Comparison of ENCODE assay signal across 17 cellular contexts in genomic region chr18:13403786-13404549, GRCh38.
"Had no signal": no experiment of that assay in that cellular context is flagged by ENCODE, and none has a peak within 500 bp of the region (broad histone marks: within the 10 kb centered on the region; RNA-seq: fewer than 3 reads in every experiment).

No MANE protein-coding gene starts in this region.

- H3K4me1 Mint-ChIP-seq: memory B cell; natural killer cell; stimulated activated memory B cell treated with anti-CD40 and anti-IgM and Interleukin-4, amounts not matched to agents 10 μg/mL and 1 μg/mL and 100 μg/mL, for 72 hours had no signal

- H3K4me1 ChIP-seq: prostate gland, right atrium auricular region, tibial nerve, vagina had no signal

- H3K27ac ChIP-seq: neutrophil, prostate gland, right atrium auricular region, thoracic aorta, tibial nerve, vagina had no signal

- H3K4me3 ChIP-seq: lung, prostate gland, right atrium auricular region, thoracic aorta, tibial nerve, vagina had no signal

- H3K4me3 Mint-ChIP-seq: memory B cell; natural killer cell; stimulated activated memory B cell treated with anti-CD40 and anti-IgM and Interleukin-4, amounts not matched to agents 10 μg/mL and 1 μg/mL and 100 μg/mL, for 72 hours had no signal

- H3K36me3 Mint-ChIP-seq: memory B cell; natural killer cell; stimulated activated memory B cell treated with anti-CD40 and anti-IgM and Interleukin-4, amounts not matched to agents 10 μg/mL and 1 μg/mL and 100 μg/mL, for 72 hours had no signal

- DNase-seq: cortex of kidney; effector CD4-positive, alpha-beta T cell; natural killer cell; stimulated activated CD4-positive, alpha-beta T cell treated with anti-CD3 and anti-CD28 coated beads, Interleukin-2, amount 100 ng/mL, for 24 hours; stimulated activated CD4-positive, alpha-beta T cell treated with anti-CD3 and anti-CD28 coated beads, Interleukin-4, amount 100 ng/mL, for 24 hours; stimulated activated naive CD8-positive, alpha-beta T cell treated with anti-CD3 and anti-CD28 coated beads, Interleukin-15, Interleukin-2, amounts not matched to agents 100 U/mL and 50 U/mL, for 24 hours; substantia nigra had no signal

- H3K27ac Mint-ChIP-seq: memory B cell; natural killer cell; stimulated activated memory B cell treated with anti-CD40 and anti-IgM and Interleukin-4, amounts not matched to agents 10 μg/mL and 1 μg/mL and 100 μg/mL, for 72 hours had no signal

- H3K9me3 Mint-ChIP-seq: memory B cell; natural killer cell; stimulated activated memory B cell treated with anti-CD40 and anti-IgM and Interleukin-4, amounts not matched to agents 10 μg/mL and 1 μg/mL and 100 μg/mL, for 72 hours had no signal

- H3K27me3 ChIP-seq: neutrophil, right atrium auricular region, tibial nerve, vagina had no signal

- ATAC-seq: natural killer cell; sciatic nerve; stimulated activated memory B cell treated with anti-CD40 and anti-IgM and Interleukin-4, amounts not matched to agents 10 μg/mL and 1 μg/mL and 100 μg/mL, for 72 hours; stimulated activated naive CD8-positive, alpha-beta T cell treated with anti-CD3 and anti-CD28 coated beads, Interleukin-15, Interleukin-2, amounts not matched to agents 100 U/mL and 50 U/mL, for 24 hours had no signal

- H3K9me3 ChIP-seq: neutrophil, prostate gland, right atrium auricular region, thoracic aorta, tibial nerve, vagina had no signal

- H3K36me3 ChIP-seq: neutrophil, prostate gland, right atrium auricular region, thoracic aorta, tibial nerve, vagina had no signal
